In genomic region chr3:108459225-108459624, GRCh38 we compare ENCODE assay signal across 26 cellular contexts. TPM values are rescaled to one million over a fixed set of nuclear protein-coding genes. Genes with fewer than 3 reads are reported as not detected.
DNase-seq lines count a peak whose midpoint lies in the region; ATAC-seq, FAIRE-seq and TF ChIP-seq lines count a peak whose summit lies in the region.
"Had no signal": no experiment of that assay in that cellular context is flagged by ENCODE, and none has a peak within 500 bp of the region (broad histone marks: within the 10 kb centered on the region; RNA-seq: fewer than 3 reads in every experiment).

No MANE protein-coding gene starts in this region.

- BruUV-seq in HepG2 (replicated peaks; lab: Mats Ljungman, UMichigan) = no TSS peak
- BruUV-seq in PC-3 (replicated peaks; lab: Mats Ljungman, UMichigan) = no TSS peak

- H3K4me3 Mint-ChIP-seq in glutamatergic neuron (ENCODE audit: unreplicated experiment) = no peak overlapping the region
- H3K4me3 Mint-ChIP-seq: CD14-positive monocyte; CD4-positive, alpha-beta memory T cell; CD4-positive, CD25-positive, alpha-beta regulatory T cell; CD8-positive, alpha-beta memory T cell had no signal

- H3K27ac ChIP-seq in HepG2 (ENCODE audit: extremely low read length, insufficient read depth, low read length) = no peak overlapping the region
- H3K27ac ChIP-seq in right lobe of liver = no peak overlapping the region
- no peak overlapping the region for H3K27ac ChIP-seq in PC-3 (ENCODE audit: low read length)
- H3K27ac ChIP-seq: 22Rv1, BLaER1 had no signal

- no peaks in the 10 kb centered on the region for H3K9me3 Mint-ChIP-seq in glutamatergic neuron (ENCODE audit: unreplicated experiment)

- H3K9me2 ChIP-seq in PC-3 (replicated peaks; ENCODE audit: low read length) = no peaks in the 10 kb centered on the region

- POLR2A ChIA-PET in HepG2 (lab: Yijun Ruan, JAX) = no interaction called here
- POLR2A ChIA-PET in PC-3 (lab: Charles Lee; ENCODE audit: unreplicated experiment) = no interaction called here

- no peak for TF ChIP-seq EP300 in HepG2 (IDR thresholded peaks at IDR 0.05; ENCODE audit: low read depth in 2 of 2, low read length in 2 of 2)
- no peak for TF ChIP-seq EP300 in HepG2 (CRISPR knock-in tag; IDR thresholded peaks at IDR 0.05; ENCODE audit: borderline replicate concordance)

- H3K4me1 ChIP-seq in HepG2 (ENCODE audit: insufficient read depth, low read length) (no peaks in the 10 kb centered on the region), right lobe of liver (no peaks in the 10 kb centered on the region), PC-3 (ENCODE audit: insufficient read depth, low read length) (peaks cover 32% of the 10 kb centered on the region)
- H3K4me1 ChIP-seq: BLaER1 had no signal

- H3K27me3 ChIP-seq in HepG2 (ENCODE audit: control insufficient read depth in 1 of 2, insufficient read depth in 2 of 2, low read length in 2 of 2) = no peaks in the 10 kb centered on the region
- no peaks in the 10 kb centered on the region for H3K27me3 ChIP-seq in right lobe of liver
- H3K27me3 ChIP-seq in PC-3 (ENCODE audit: low read length) = no peaks in the 10 kb centered on the region
- H3K27me3 ChIP-seq: BE2C, BLaER1 had no signal

- TF ChIP-seq POLR2A in HepG2 (IDR thresholded peaks at IDR 0.05; ENCODE audit: insufficient read depth in 1 of 2, low read depth in 2 of 2, low read length in 2 of 2) (no peak), right lobe of liver (IDR thresholded peaks at IDR 0.05) (no peak)

- peak overlapping the region; percentile 43 for H3K27ac Mint-ChIP-seq in glutamatergic neuron (ENCODE audit: unreplicated experiment)
- H3K27ac Mint-ChIP-seq: CD14-positive monocyte; CD4-positive, alpha-beta memory T cell; CD4-positive, CD25-positive, alpha-beta regulatory T cell; CD8-positive, alpha-beta memory T cell had no signal

- FAIRE-seq in HepG2 (lab: Jason Lieb, UNC) = no peak
- FAIRE-seq: GM12878, GM12892, GM18507 had no signal

- no peaks in the 10 kb centered on the region for H3K36me3 ChIP-seq in HepG2 (replicated peaks in 1 of 2; ENCODE audit: control insufficient read depth in 1 of 2, insufficient read depth in 2 of 2, low read length in 2 of 2)
- no peaks in the 10 kb centered on the region for H3K36me3 ChIP-seq in right lobe of liver
- H3K36me3 ChIP-seq in PC-3 (ENCODE audit: low read depth, low read length) = no peaks in the 10 kb centered on the region
- H3K36me3 ChIP-seq: BE2C, BLaER1 had no signal

- intact Hi-C loops in HepG2 (cut with micrococcal nuclease; ENCODE audit: unreplicated experiment) = no loop called here
- intact Hi-C loops in right lobe of liver (cut with DNase I) = no loop called here
- intact Hi-C loops in PC-3 (cut with micrococcal nuclease) = no loop called here

- CTCF ChIA-PET in HepG2 (lab: Yijun Ruan, JAX; ENCODE audit: low intra/inter-chr PET ratio, low total read pairs) = no interaction called here
- CTCF ChIA-PET in PC-3 (lab: Charles Lee) = no interaction called here

- DNase-seq in HepG2 (ENCODE audit: low spot score) (no peak), right lobe of liver (no peak), PC-3 (no peak), glutamatergic neuron (no peak), islet precursor cell (no peak), dedifferentiated amniotic fluid mesenchymal stem cell (ENCODE audit: extremely low spot score) (no peak)
- DNase-seq: ACHN; BE2C; C1 segment of cervical spinal cord; CD4-positive, alpha-beta memory T cell; CD4-positive, CD25-positive, alpha-beta regulatory T cell; CD8-positive, alpha-beta memory T cell; COR-L47; DMS 273 treated with DMSO at 0.1 percent for 48 hours; DMS153; DMS53; DMS79; DND-41; EL; GDM1 had no signal

- TF ChIP-seq RAD21 in HepG2 (CRISPR knock-in tag; IDR thresholded peaks at IDR 0.05) = no peak

- H2AFZ ChIP-seq in HepG2 (ENCODE audit: low read length) (no peak overlapping the region), PC-3 (ENCODE audit: low read length) (no peak overlapping the region)

- no peaks in the 10 kb centered on the region for H3K9me3 ChIP-seq in HepG2 (ENCODE audit: low read length)
- H3K9me3 ChIP-seq in right lobe of liver = no peaks in the 10 kb centered on the region
- H3K9me3 ChIP-seq in PC-3 (ENCODE audit: low read length) = no peaks in the 10 kb centered on the region
- H3K9me3 ChIP-seq: BE2C had no signal

- H3K9ac ChIP-seq in HepG2 (ENCODE audit: insufficient read depth, low read depth, low read length) (no peak overlapping the region), PC-3 (ENCODE audit: low read length) (no peak overlapping the region)
- H3K9ac ChIP-seq: BLaER1 had no signal

- H3K4me3 ChIP-seq in HepG2 (replicated peaks in 1 of 3; ENCODE audit: insufficient read depth in 1 of 3, low read depth in 2 of 3, low read length in 3 of 3) = no peak overlapping the region
- no peak overlapping the region for H3K4me3 ChIP-seq in right lobe of liver
- H3K4me3 ChIP-seq in PC-3 (ENCODE audit: low read length) = no peak overlapping the region
- H3K4me3 ChIP-seq: BLaER1, GM12878 had no signal

- in situ Hi-C loops in HepG2 (cut with HindIII; ENCODE audit: extremely low pct_ligation_motif_present, low pct_unique_long_range_greater_than_20kb) = no loop called here

- peaks cover 3% of the 10 kb centered on the region for H3K27me3 Mint-ChIP-seq in glutamatergic neuron (ENCODE audit: unreplicated experiment)

- H3K79me2 ChIP-seq in HepG2 (ENCODE audit: insufficient read depth, low read length) (no peaks in the 10 kb centered on the region), PC-3 (ENCODE audit: low read length) (no peaks in the 10 kb centered on the region)

- H3K4me1 Mint-ChIP-seq in glutamatergic neuron (ENCODE audit: low read depth, unreplicated experiment) = peaks cover 29% of the 10 kb centered on the region
- H3K4me1 Mint-ChIP-seq: CD4-positive, alpha-beta memory T cell; CD4-positive, CD25-positive, alpha-beta regulatory T cell; CD8-positive, alpha-beta memory T cell had no signal

- H3F3A ChIP-seq in PC-3 (ENCODE audit: low read length, unreplicated experiment) = no peaks in the 10 kb centered on the region

- H4K20me1 ChIP-seq in HepG2 (ENCODE audit: insufficient read depth, low read length) (no peaks in the 10 kb centered on the region), PC-3 (ENCODE audit: low read length) (no peaks in the 10 kb centered on the region)
- H4K20me1 ChIP-seq: BLaER1 had no signal

- ATAC-seq in HepG2 (no peak), right lobe of liver (no peak), PC-3 (no peak)
- ATAC-seq: GM12878 had no signal

- TF ChIP-seq CTCF in HepG2 (CRISPR knock-in tag; IDR thresholded peaks at IDR 0.05) = no peak
- no peak for TF ChIP-seq CTCF in right lobe of liver (IDR thresholded peaks at IDR 0.05)
- TF ChIP-seq CTCF in PC-3 (conservative IDR thresholded peaks at IDR 0.05; ENCODE audit: low read depth, low read length) = no peak
- no peak for TF ChIP-seq CTCF in glutamatergic neuron (IDR thresholded peaks at IDR 0.05; ENCODE audit: partially characterized antibody, unreplicated experiment)

- H3K36me3 Mint-ChIP-seq in glutamatergic neuron (ENCODE audit: unreplicated experiment) = no peaks in the 10 kb centered on the region
- H3K36me3 Mint-ChIP-seq: CD14-positive monocyte; CD4-positive, alpha-beta memory T cell; CD4-positive, CD25-positive, alpha-beta regulatory T cell; CD8-positive, alpha-beta memory T cell had no signal

- no peak overlapping the region for H3K4me2 ChIP-seq in HepG2 (ENCODE audit: low read depth, low read length)
- peak overlapping the region; percentile 8 for H3K4me2 ChIP-seq in PC-3 (ENCODE audit: low read length)
- H3K4me2 ChIP-seq: BLaER1 had no signal

TF ChIP-seq in HepG2, 621 proteins besides CTCF, POLR2A, EP300 and RAD21:
- TF ChIP-seq MAFK (conservative IDR thresholded peaks at IDR 0.05 in 1 of 2, IDR thresholded peaks at IDR 0.05 in 1 of 2; ENCODE audit: low read length in 2 of 2) = peak in 1 of 2 experiments; percentile 56; a peak in 2 of 4 replicates
- TF ChIP-seq PITX1 (CRISPR knock-in tag; IDR thresholded peaks at IDR 0.05) = no peak
- 0 out of 2 replicates have a peak, but pooled peaks have one; percentile 19 for TF ChIP-seq MAFF (IDR thresholded peaks at IDR 0.05; ENCODE audit: low read depth, low read length)
- no peak for TF ChIP-seq ZBTB25 (CRISPR knock-in tag; IDR thresholded peaks at IDR 0.05)
TF ChIP-seq in HepG2: peak in this region for 2.

RNA-seq across cellular contexts. Expression of gene MYH15, which starts 51.2 kb away (rescaled TPM):
- 0.09 TPM in 1 of 2 replicates, not detected in the other for total RNA-seq in HepG2 (2016; rRNA removed; fragmentation: Illumina TruSeq; extraction: Trizol)
- not detected in 2 replicates for total RNA-seq in HepG2 (2016; cell fraction: cytosol; rRNA removed; fragmentation: Illumina TruSeq; extraction: Trizol; ENCODE audit: low read depth)
- total RNA-seq in HepG2 (2016; cell fraction: insoluble cytoplasmic fraction; rRNA removed; fragmentation: Illumina TruSeq; extraction: Trizol) = 0.03 TPM in 1 of 2 replicates, not detected in the other
- 0.03 TPM in 1 of 2 replicates, not detected in the other for total RNA-seq in HepG2 (2016; cell fraction: membrane; rRNA removed; fragmentation: Illumina TruSeq; extraction: Trizol)
- 0.06 and 0.09 TPM in 2 replicates for total RNA-seq in HepG2 (2016; cell fraction: nucleus; rRNA removed; fragmentation: Illumina TruSeq; extraction: Trizol)
- 0.01 and 0.03 TPM in 2 replicates for polyA plus RNA-seq in HepG2 (2011; rRNA removed)
- polyA plus RNA-seq in HepG2 (2011; cell fraction: cytosol; rRNA removed) = 0.01 TPM in 1 of 2 replicates, not detected in the other
- polyA plus RNA-seq in HepG2 (2011; cell fraction: nucleus; rRNA removed) = 0.03 and 0.09 TPM in 2 replicates
- polyA plus RNA-seq in HepG2 (2012) = 0.03 and 0.04 TPM in 2 replicates
- not detected in 2 replicates for polyA plus RNA-seq in HepG2 (2016; cell fraction: cytosol; fragmentation: Illumina TruSeq; extraction: Trizol; ENCODE audit: low read depth)
- polyA plus RNA-seq in HepG2 (2016; cell fraction: insoluble cytoplasmic fraction; fragmentation: Illumina TruSeq; extraction: Trizol; ENCODE audit: low read depth) = not detected in 2 replicates
- polyA plus RNA-seq in HepG2 (2016; cell fraction: membrane; fragmentation: Illumina TruSeq; extraction: Trizol; ENCODE audit: low read depth) = not detected in 2 replicates
- polyA plus RNA-seq in HepG2 (2016; cell fraction: nucleus; fragmentation: Illumina TruSeq; extraction: Trizol; ENCODE audit: insufficient read depth, low read depth) = 0.10 and 0.11 TPM in 2 replicates
- 0.04 and 0.05 TPM in 2 replicates for polyA minus RNA-seq in HepG2 (2011; rRNA and poly(A)+ RNA removed; ENCODE audit: low replicate concordance)
- not detected in 2 replicates for polyA minus RNA-seq in HepG2 (2011; cell fraction: cytosol; rRNA and poly(A)+ RNA removed)
- polyA minus RNA-seq in HepG2 (2011; cell fraction: nucleus; rRNA and poly(A)+ RNA removed) = 0.13 and 0.25 TPM in 2 replicates
- total RNA-seq in right lobe of liver = not detected
- 2.4 and 2.8 TPM in 2 replicates for total RNA-seq in PC-3 (2014; rRNA removed)
- total RNA-seq in glutamatergic neuron (ENCODE audit: unreplicated experiment) = 1.0 TPM
- polyA plus RNA-seq: CD14-positive monocyte; CD4-positive, alpha-beta memory T cell; CD8-positive, alpha-beta memory T cell had no signal
